Comparison of ENCODE assay signal across 8 cellular contexts in the genomic region with DNA sequence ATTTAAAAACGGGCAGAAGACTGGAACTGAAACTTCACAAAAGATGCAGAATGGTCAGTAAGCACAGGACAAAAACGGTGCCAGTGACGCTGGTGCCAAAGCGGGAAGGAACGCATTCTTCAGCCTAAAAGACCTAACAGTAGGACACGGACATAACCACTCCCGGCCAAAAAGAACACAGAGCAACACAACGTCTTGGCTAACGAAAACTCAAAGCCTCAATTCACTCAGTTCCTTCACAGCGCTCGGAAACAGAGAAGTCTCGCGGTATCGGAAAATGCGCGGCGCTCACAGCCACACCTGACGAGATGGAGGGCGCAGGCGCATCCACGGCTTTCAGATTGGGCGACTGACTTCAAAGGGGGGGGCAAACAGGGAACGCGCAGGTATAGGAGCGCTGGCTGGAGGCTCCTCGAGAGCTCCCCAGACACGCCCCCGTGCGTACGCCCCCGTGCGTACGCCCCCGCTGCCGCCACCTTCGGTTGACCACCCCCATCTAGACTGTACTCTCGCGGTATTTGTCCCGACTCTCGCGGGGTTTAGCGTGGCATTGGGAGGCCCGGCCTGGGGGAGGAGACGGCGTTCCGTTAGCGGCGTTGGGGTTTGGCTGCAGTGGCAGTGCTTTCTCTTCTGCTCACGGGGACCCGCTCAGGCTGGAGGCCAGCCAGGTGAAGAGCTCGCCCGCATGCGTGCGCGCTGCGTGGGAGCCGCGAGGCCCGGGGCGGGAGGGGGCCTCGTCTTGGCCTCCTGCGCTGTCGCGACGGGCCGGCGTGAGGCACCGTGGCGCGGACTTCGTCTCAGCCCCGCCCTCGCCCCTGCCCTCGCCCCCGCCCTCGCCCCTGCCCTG. TPM values are rescaled to one million over a fixed set of nuclear protein-coding genes. Genes with fewer than 3 reads are reported as not detected.
A peak's percentile ranks its signal among the peaks of the same experiment; 100 is the strongest.
DNase-seq lines count a peak whose midpoint lies in the region; ATAC-seq lines count a peak whose summit lies in the region.

A gene (plus strand): TSS at position 576 of the 847 bp plus-strand sequence. CDS start 321 bp downstream, outside the sequence.

- peak within 1 kb of the TSS; percentile 91 for H3K4me3 Mint-ChIP-seq in activated CD4-positive, alpha-beta T cell treated with anti-CD3 and anti-CD28 coated beads, Interleukin-2, amount 10 ng/mL, durations not matched to agents 7 days and 5 days

- H3K27ac Mint-ChIP-seq in activated CD4-positive, alpha-beta T cell treated with anti-CD3 and anti-CD28 coated beads, Interleukin-2, amount 10 ng/mL, durations not matched to agents 7 days and 5 days, result peak within 1 kb of the TSS; percentile 98

- DNase-seq in NCI-H69 (lab: John Stamatoyannopoulos, UW) (peak; percentile 98), cortex of kidney (lab: John Stamatoyannopoulos, UW) (peak; percentile 23), left colon (peak; percentile 99)
- DNase-seq in activated CD4-positive, alpha-beta T cell treated with anti-CD3 and anti-CD28 coated beads, Interleukin-2, amount 10 ng/mL, durations not matched to agents 7 days and 5 days, result peak; percentile 100
- peak; percentile 99 for DNase-seq in stimulated activated CD4-positive, alpha-beta T cell treated with anti-CD3 and anti-CD28 coated beads, Interleukin-1b, Interleukin-23, amount 100 ng/mL, for 48 hours

- H3K9me3 Mint-ChIP-seq in activated CD4-positive, alpha-beta T cell treated with anti-CD3 and anti-CD28 coated beads, Interleukin-2, amount 10 ng/mL, durations not matched to agents 7 days and 5 days, result peaks cover 5% of the 10 kb centered on the region

- peak within 1 kb of the TSS; percentile 93 for H3K4me3 ChIP-seq in BLaER1

- H3K27me3 ChIP-seq in BLaER1, result no peaks in the 10 kb centered on the region

- H3K9me3 ChIP-seq in BLaER1, result peaks cover 19% of the 10 kb centered on the region

- H3K36me3 ChIP-seq in BLaER1, result peaks cover 52% of the 10 kb centered on the region

- peak; percentile 82 for ATAC-seq in GM19328 (IDR thresholded peaks at IDR 0.05; ENCODE audit: unreplicated experiment)
- peak; percentile 82 for ATAC-seq in HG03520 (IDR thresholded peaks at IDR 0.05; ENCODE audit: unreplicated experiment)
- ATAC-seq in left colon, result peak; percentile 90

- no peaks in the 10 kb centered on the region for H3K27me3 Mint-ChIP-seq in activated CD4-positive, alpha-beta T cell treated with anti-CD3 and anti-CD28 coated beads, Interleukin-2, amount 10 ng/mL, durations not matched to agents 7 days and 5 days

- peaks cover 19% of the 10 kb centered on the region for H3K4me1 ChIP-seq in BLaER1

- peak within 1 kb of the TSS; percentile 94 for H3K27ac ChIP-seq in BLaER1

- peak within 1 kb of the TSS; percentile 96 for H3K9ac ChIP-seq in BLaER1

- H3K4me1 Mint-ChIP-seq in activated CD4-positive, alpha-beta T cell treated with anti-CD3 and anti-CD28 coated beads, Interleukin-2, amount 10 ng/mL, durations not matched to agents 7 days and 5 days, result peaks cover 31% of the 10 kb centered on the region

- H3K4me2 ChIP-seq in BLaER1, result peak within 1 kb of the TSS; percentile 85

- peaks cover 46% of the 10 kb centered on the region for H3K36me3 Mint-ChIP-seq in activated CD4-positive, alpha-beta T cell treated with anti-CD3 and anti-CD28 coated beads, Interleukin-2, amount 10 ng/mL, durations not matched to agents 7 days and 5 days (ENCODE audit: low read depth)

- CTCF ChIA-PET in activated CD4-positive, alpha-beta T cell treated with anti-CD3 and anti-CD28 coated beads, Interleukin-2, amount 10 ng/mL, durations not matched to agents 7 days and 5 days (lab: Charles Lee), result interaction anchor here (0.6 to 3.8 kb wide), 8 partner anchors 9 to 117 kb away, joined by 3 to 14 read pairs (median 4); a partner anchor contains a TSS

- peaks cover 43% of the 10 kb centered on the region for H4K20me1 ChIP-seq in BLaER1

- intact Hi-C loops in left colon (cut with DNase I, micrococcal nuclease), result loop anchor here in 1 of 2 donors (10.0 kb wide), 1 partner anchor 144 kb away; no protein-coding TSS in a partner anchor

- POLR2A ChIA-PET in activated CD4-positive, alpha-beta T cell treated with anti-CD3 and anti-CD28 coated beads, Interleukin-2, amount 10 ng/mL, durations not matched to agents 7 days and 5 days (lab: Charles Lee), result interaction anchor here (0.6 to 1.3 kb wide), 6 partner anchors 10 to 638 kb away, joined by 3 to 13 read pairs (median 4); a partner anchor contains a TSS

RNA-seq across cellular contexts. Expression of the gene that starts here (rescaled TPM):
- total RNA-seq in activated CD4-positive, alpha-beta T cell treated with anti-CD3 and anti-CD28 coated beads, Interleukin-2, amount 10 ng/mL, durations not matched to agents 7 days and 5 days, result 100 to 1,000 TPM in 1 of 2 experiments, 10 to 100 TPM in 1; 96.4 to 106 TPM
- total RNA-seq in left colon, result 10 to 100 TPM; 54.1 to 63.9 TPM

Comparison
In these comparisons a context has a peak if more than half of its experiments do, and no peak if none do; other contexts are left out.
1. Peak in every context shown above with its lines: DNase-seq, ATAC-seq, H3K4me3 ChIP-seq and H3K27ac ChIP-seq.
2. DNase-seq: peak in every context shown above with its lines; median percentile 100 in activated CD4-positive, alpha-beta T cell treated with anti-CD3 and anti-CD28 coated beads, Interleukin-2, amount 10 ng/mL, durations not matched to agents 7 days and 5 days; 99 in left colon; 99 in stimulated activated CD4-positive, alpha-beta T cell treated with anti-CD3 and anti-CD28 coated beads, Interleukin-1b, Interleukin-23, amount 100 ng/mL, for 48 hours; 98 in NCI-H69; 23 in cortex of kidney.